ENCODE assay signal across 2 cellular contexts in genomic region chr19:36363845-36364244, GRCh38.
TF ChIP-seq lines count a peak whose summit lies in the region.

No MANE protein-coding gene starts in this region.

TF ChIP-seq in HepG2, 621 proteins besides CTCF, POLR2A, EP300 and RAD21:
- no peak for TF ChIP-seq ZHX1 (CRISPR knock-in tag; IDR thresholded peaks at IDR 0.05; ENCODE audit: low read depth)
- TF ChIP-seq, protein P1, sequence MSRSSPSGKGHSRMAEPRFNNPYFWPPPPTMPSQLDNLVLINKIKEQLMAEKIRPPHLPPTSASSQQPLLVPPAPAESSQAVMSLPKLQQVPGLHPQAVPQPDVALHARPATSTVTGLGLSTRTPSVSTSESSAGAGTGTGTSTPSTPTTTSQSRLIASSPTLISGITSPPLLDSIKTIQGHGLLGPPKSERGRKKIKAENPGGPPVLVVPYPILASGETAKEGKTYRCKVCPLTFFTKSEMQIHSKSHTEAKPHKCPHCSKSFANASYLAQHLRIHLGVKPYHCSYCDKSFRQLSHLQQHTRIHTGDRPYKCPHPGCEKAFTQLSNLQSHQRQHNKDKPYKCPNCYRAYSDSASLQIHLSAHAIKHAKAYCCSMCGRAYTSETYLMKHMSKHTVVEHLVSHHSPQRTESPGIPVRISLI (CRISPR knock-in tag; IDR thresholded peaks at IDR 0.05; ENCODE audit: borderline replicate concordance): peak; percentile 52; the same call in 1 of the 2 replicates
TF ChIP-seq in HepG2: peak in this region for 1.

TF ChIP-seq in liver, 16 proteins besides CTCF, POLR2A, EP300 and RAD21 (continued from another document):
- TF ChIP-seq GABPA (IDR thresholded peaks at IDR 0.05 in 1 of 2, conservative IDR thresholded peaks at IDR 0.05 in 1 of 2) (no peak), ZBTB33 (IDR thresholded peaks at IDR 0.05) (no peak), HNF4A (conservative IDR thresholded peaks at IDR 0.05) (no peak), SP1 (IDR thresholded peaks at IDR 0.05) (no peak), NR2F2 (IDR thresholded peaks at IDR 0.05) (no peak), MAX (IDR thresholded peaks at IDR 0.05) (no peak), EGR1 (IDR thresholded peaks at IDR 0.05; ENCODE audit: low read depth in 2 of 2) (no peak), REST (IDR thresholded peaks at IDR 0.05) (no peak), FOXA1 (IDR thresholded peaks at IDR 0.05) (no peak), HNF4G (IDR thresholded peaks at IDR 0.05) (no peak), RXRA (IDR thresholded peaks at IDR 0.05) (no peak), TAF1 (conservative IDR thresholded peaks at IDR 0.05) (no peak)
- TF ChIP-seq, protein P2, sequence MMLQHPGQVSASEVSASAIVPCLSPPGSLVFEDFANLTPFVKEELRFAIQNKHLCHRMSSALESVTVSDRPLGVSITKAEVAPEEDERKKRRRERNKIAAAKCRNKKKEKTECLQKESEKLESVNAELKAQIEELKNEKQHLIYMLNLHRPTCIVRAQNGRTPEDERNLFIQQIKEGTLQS (IDR thresholded peaks at IDR 0.05): no peak
TF ChIP-seq in liver: peak in this region for 0.
